ENCODE assay signal across 1 cellular context in the genomic region with DNA sequence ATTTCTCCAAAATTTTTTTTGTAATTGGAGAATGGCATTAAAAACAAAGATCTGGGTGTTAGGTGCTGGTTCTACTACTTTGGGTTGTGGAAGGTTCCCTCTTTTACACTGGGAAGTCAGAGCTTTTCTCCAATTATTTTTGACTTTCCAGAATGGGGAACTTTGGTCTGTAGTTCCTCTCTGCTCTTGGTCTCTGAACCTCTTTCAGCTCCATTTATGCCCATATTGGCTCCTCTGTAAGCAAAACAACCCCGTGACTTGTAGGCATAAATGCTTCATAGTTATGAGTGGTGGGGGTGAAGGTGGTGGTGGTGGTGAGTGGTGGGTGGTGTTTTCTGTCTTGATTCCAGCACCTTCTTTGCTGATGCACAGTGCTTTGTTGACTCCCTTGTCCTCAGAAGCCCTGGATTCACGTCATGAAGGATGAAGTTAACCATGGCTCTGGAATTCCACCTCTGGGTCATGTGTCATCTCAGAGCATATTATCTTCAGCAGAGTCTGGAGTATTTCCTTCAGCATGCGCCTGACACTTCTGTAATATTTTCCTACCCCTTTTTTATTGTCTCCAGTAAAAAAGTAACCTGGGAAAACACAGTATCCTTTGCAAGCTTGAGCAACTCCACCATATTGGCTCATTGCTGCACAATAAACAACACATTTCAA.
TF ChIP-seq lines count a peak whose summit lies in the region.

No MANE protein-coding gene starts in this region.

TF ChIP-seq in HepG2, 621 proteins besides CTCF, POLR2A, EP300 and RAD21 (continued from another document):
- TF ChIP-seq, protein P1, sequence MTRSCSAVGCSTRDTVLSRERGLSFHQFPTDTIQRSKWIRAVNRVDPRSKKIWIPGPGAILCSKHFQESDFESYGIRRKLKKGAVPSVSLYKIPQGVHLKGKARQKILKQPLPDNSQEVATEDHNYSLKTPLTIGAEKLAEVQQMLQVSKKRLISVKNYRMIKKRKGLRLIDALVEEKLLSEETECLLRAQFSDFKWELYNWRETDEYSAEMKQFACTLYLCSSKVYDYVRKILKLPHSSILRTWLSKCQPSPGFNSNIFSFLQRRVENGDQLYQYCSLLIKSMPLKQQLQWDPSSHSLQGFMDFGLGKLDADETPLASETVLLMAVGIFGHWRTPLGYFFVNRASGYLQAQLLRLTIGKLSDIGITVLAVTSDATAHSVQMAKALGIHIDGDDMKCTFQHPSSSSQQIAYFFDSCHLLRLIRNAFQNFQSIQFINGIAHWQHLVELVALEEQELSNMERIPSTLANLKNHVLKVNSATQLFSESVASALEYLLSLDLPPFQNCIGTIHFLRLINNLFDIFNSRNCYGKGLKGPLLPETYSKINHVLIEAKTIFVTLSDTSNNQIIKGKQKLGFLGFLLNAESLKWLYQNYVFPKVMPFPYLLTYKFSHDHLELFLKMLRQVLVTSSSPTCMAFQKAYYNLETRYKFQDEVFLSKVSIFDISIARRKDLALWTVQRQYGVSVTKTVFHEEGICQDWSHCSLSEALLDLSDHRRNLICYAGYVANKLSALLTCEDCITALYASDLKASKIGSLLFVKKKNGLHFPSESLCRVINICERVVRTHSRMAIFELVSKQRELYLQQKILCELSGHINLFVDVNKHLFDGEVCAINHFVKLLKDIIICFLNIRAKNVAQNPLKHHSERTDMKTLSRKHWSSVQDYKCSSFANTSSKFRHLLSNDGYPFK (CRISPR knock-in tag; IDR thresholded peaks at IDR 0.05; ENCODE audit: borderline replicate concordance), result no peak
- TF ChIP-seq ZNF616 (CRISPR knock-in tag; IDR thresholded peaks at IDR 0.05; ENCODE audit: low read depth) (no peak), ZNF451 (CRISPR knock-in tag; IDR thresholded peaks at IDR 0.05) (no peak), CERS6 (CRISPR knock-in tag; IDR thresholded peaks at IDR 0.05) (no peak)
